2 cellular contexts compared by ENCODE assay signal in genomic region chr5:67090593-67090992, GRCh38.
TF ChIP-seq lines count a peak whose summit lies in the region.

No MANE protein-coding gene starts in this region.

TF ChIP-seq in IMR-90, 13 proteins besides CTCF, POLR2A, EP300 and RAD21 (continued from another document):
- TF ChIP-seq, protein P1, sequence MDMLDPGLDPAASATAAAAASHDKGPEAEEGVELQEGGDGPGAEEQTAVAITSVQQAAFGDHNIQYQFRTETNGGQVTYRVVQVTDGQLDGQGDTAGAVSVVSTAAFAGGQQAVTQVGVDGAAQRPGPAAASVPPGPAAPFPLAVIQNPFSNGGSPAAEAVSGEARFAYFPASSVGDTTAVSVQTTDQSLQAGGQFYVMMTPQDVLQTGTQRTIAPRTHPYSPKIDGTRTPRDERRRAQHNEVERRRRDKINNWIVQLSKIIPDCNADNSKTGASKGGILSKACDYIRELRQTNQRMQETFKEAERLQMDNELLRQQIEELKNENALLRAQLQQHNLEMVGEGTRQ (IDR thresholded peaks at IDR 0.05; ENCODE audit: low read depth, low read length) = no peak
- TF ChIP-seq NFE2L2 (IDR thresholded peaks at IDR 0.05; ENCODE audit: low read depth, low read length) = no peak
- no peak for TF ChIP-seq SMC3 (IDR thresholded peaks at IDR 0.05; ENCODE audit: low read depth, low read length)
- TF ChIP-seq ELK1 (IDR thresholded peaks at IDR 0.05; ENCODE audit: borderline replicate concordance, low read depth, low read length) = no peak
- no peak for TF ChIP-seq BHLHE40 (IDR thresholded peaks at IDR 0.05; ENCODE audit: low read depth, low read length)
- no peak for TF ChIP-seq MXI1 (IDR thresholded peaks at IDR 0.05; ENCODE audit: borderline replicate concordance, low read depth, low read length)
- no peak for TF ChIP-seq MAFK (IDR thresholded peaks at IDR 0.05; ENCODE audit: low read depth, low read length)

TF ChIP-seq in SK-N-SH treated with all-trans-retinoic acid at 6 μM for 48 hours, 23 proteins besides CTCF, POLR2A, EP300 and RAD21 (continued from another document):
- TF ChIP-seq, protein P2, sequence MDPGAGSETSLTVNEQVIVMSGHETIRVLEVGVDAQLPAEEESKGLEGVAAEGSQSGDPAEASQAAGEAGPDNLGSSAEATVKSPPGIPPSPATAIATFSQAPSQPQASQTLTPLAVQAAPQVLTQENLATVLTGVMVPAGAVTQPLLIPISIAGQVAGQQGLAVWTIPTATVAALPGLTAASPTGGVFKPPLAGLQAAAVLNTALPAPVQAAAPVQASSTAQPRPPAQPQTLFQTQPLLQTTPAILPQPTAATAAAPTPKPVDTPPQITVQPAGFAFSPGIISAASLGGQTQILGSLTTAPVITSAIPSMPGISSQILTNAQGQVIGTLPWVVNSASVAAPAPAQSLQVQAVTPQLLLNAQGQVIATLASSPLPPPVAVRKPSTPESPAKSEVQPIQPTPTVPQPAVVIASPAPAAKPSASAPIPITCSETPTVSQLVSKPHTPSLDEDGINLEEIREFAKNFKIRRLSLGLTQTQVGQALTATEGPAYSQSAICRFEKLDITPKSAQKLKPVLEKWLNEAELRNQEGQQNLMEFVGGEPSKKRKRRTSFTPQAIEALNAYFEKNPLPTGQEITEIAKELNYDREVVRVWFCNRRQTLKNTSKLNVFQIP (CRISPR knock-in tag; IDR thresholded peaks at IDR 0.05; ENCODE audit: borderline replicate concordance, low read depth) = no peak
- TF ChIP-seq ESRRG (CRISPR knock-in tag; IDR thresholded peaks at IDR 0.05) (no peak), ZNF70 (CRISPR knock-in tag; IDR thresholded peaks at IDR 0.05) (no peak), TOX (CRISPR knock-in tag; IDR thresholded peaks at IDR 0.05; ENCODE audit: borderline replicate concordance) (no peak), ZFP3 (CRISPR knock-in tag; IDR thresholded peaks at IDR 0.05) (no peak), GLIS3 (CRISPR knock-in tag; IDR thresholded peaks at IDR 0.05) (no peak), BACH2 (CRISPR knock-in tag; IDR thresholded peaks at IDR 0.05; ENCODE audit: borderline replicate concordance) (no peak)
- TF ChIP-seq, protein P3, sequence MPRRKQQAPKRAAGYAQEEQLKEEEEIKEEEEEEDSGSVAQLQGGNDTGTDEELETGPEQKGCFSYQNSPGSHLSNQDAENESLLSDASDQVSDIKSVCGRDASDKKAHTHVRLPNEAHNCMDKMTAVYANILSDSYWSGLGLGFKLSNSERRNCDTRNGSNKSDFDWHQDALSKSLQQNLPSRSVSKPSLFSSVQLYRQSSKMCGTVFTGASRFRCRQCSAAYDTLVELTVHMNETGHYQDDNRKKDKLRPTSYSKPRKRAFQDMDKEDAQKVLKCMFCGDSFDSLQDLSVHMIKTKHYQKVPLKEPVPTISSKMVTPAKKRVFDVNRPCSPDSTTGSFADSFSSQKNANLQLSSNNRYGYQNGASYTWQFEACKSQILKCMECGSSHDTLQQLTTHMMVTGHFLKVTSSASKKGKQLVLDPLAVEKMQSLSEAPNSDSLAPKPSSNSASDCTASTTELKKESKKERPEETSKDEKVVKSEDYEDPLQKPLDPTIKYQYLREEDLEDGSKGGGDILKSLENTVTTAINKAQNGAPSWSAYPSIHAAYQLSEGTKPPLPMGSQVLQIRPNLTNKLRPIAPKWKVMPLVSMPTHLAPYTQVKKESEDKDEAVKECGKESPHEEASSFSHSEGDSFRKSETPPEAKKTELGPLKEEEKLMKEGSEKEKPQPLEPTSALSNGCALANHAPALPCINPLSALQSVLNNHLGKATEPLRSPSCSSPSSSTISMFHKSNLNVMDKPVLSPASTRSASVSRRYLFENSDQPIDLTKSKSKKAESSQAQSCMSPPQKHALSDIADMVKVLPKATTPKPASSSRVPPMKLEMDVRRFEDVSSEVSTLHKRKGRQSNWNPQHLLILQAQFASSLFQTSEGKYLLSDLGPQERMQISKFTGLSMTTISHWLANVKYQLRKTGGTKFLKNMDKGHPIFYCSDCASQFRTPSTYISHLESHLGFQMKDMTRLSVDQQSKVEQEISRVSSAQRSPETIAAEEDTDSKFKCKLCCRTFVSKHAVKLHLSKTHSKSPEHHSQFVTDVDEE (CRISPR knock-in tag; IDR thresholded peaks at IDR 0.05) = no peak
- TF ChIP-seq, protein P4, sequence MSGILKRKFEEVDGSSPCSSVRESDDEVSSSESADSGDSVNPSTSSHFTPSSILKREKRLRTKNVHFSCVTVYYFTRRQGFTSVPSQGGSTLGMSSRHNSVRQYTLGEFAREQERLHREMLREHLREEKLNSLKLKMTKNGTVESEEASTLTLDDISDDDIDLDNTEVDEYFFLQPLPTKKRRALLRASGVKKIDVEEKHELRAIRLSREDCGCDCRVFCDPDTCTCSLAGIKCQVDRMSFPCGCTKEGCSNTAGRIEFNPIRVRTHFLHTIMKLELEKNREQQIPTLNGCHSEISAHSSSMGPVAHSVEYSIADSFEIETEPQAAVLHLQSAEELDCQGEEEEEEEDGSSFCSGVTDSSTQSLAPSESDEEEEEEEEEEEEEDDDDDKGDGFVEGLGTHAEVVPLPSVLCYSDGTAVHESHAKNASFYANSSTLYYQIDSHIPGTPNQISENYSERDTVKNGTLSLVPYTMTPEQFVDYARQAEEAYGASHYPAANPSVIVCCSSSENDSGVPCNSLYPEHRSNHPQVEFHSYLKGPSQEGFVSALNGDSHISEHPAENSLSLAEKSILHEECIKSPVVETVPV (CRISPR knock-in tag; IDR thresholded peaks at IDR 0.05) = no peak
